ENCODE assay signal across 25 cellular contexts in genomic region chr2:16722677-16723076, GRCh38. TPM values are rescaled to one million over a fixed set of nuclear protein-coding genes. Genes with fewer than 3 reads are reported as not detected.
DNase-seq lines count a peak whose midpoint lies in the region; ATAC-seq, FAIRE-seq and TF ChIP-seq lines count a peak whose summit lies in the region.
"Had no signal": no experiment of that assay in that cellular context is flagged by ENCODE, and none has a peak within 500 bp of the region (broad histone marks: within the 10 kb centered on the region; RNA-seq: fewer than 3 reads in every experiment).

No MANE protein-coding gene starts in this region.

- H3T11ph ChIP-seq in H9 (ENCODE audit: low read length): no peak overlapping the region

- no peak overlapping the region for H2AK5ac ChIP-seq in H9 (ENCODE audit: insufficient read length, low read length)

- intact Hi-C loops in OCI-LY7 (cut with micrococcal nuclease; ENCODE audit: unreplicated experiment) (no loop called here), psoas muscle (cut with DNase I) (no loop called here), kidney (cut with DNase I) (no loop called here), colonic mucosa (cut with DNase I) (no loop called here)

- no peaks in the 10 kb centered on the region for H3K9me2 ChIP-seq in OCI-LY7 (ENCODE audit: insufficient read depth, low read length)

- H3K18ac ChIP-seq in H9 (ENCODE audit: insufficient read length, low read depth, low read length): no peak overlapping the region

- no peak overlapping the region for H3K27ac ChIP-seq in H9 (ENCODE audit: insufficient read length, low read depth, low read length)
- H3K27ac ChIP-seq in OCI-LY7 (ENCODE audit: low read depth, low read length, poor library complexity, severe bottlenecking): no peak overlapping the region
- H3K27ac ChIP-seq in psoas muscle: no peak overlapping the region
- no peak overlapping the region for H3K27ac ChIP-seq in kidney (ENCODE audit: low read depth in 2 of 2, low read length in 2 of 2)
- H3K27ac ChIP-seq in colonic mucosa: no peak overlapping the region
- H3K27ac ChIP-seq: HL-60, sigmoid colon, transverse colon had no signal

- peak; percentile 57 for TF ChIP-seq CTCF in H9 (conservative IDR thresholded peaks at IDR 0.05)
- TF ChIP-seq CTCF in OCI-LY7 (conservative IDR thresholded peaks at IDR 0.05; ENCODE audit: low read length): peak; percentile 44
- TF ChIP-seq CTCF in epithelial cell of proximal tubule (conservative IDR thresholded peaks at IDR 0.05; ENCODE audit: low read depth, low read length): peak; percentile 33
- TF ChIP-seq CTCF in psoas muscle (IDR thresholded peaks at IDR 0.05): peak; percentile 5
- no peak for TF ChIP-seq CTCF in kidney (IDR thresholded peaks at IDR 0.05; ENCODE audit: borderline replicate concordance, extremely low read depth, insufficient read depth)
- no peak for TF ChIP-seq CTCF in colonic mucosa (IDR thresholded peaks at IDR 0.05)

- H3K4me3 ChIP-seq in OCI-LY7 (ENCODE audit: low read depth, low read length, poor library complexity, severe bottlenecking) (no peak overlapping the region), epithelial cell of proximal tubule (ENCODE audit: low read depth, low read length) (no peak overlapping the region), psoas muscle (no peak overlapping the region), kidney (ENCODE audit: low read length in 2 of 2) (no peak overlapping the region), colonic mucosa (no peak overlapping the region)
- H3K4me3 ChIP-seq: mucosa of descending colon, sigmoid colon, transverse colon had no signal

- peaks cover 5% of the 10 kb centered on the region; the same call in 1 of the 2 replicates for H3K4me1 ChIP-seq in H9 (ENCODE audit: insufficient read depth, low read length)
- peaks cover 9% of the 10 kb centered on the region for H3K4me1 ChIP-seq in OCI-LY7 (ENCODE audit: insufficient read depth, low read length, poor library complexity, severe bottlenecking)
- H3K4me1 ChIP-seq in psoas muscle: peaks cover 12% of the 10 kb centered on the region
- no peaks in the 10 kb centered on the region for H3K4me1 ChIP-seq in kidney (ENCODE audit: control insufficient read depth in 1 of 2, insufficient read depth in 1 of 2, low read depth in 1 of 2, low read length in 2 of 2)
- H3K4me1 ChIP-seq in colonic mucosa: no peaks in the 10 kb centered on the region
- H3K4me1 ChIP-seq: sigmoid colon, transverse colon had no signal

- no peaks in the 10 kb centered on the region for H3K36me3 Mint-ChIP-seq in H9 (ENCODE audit: insufficient read depth in 1 of 3, low read depth in 3 of 3)
- H3K36me3 Mint-ChIP-seq: brain had no signal

- H2BK12ac ChIP-seq in H9 (ENCODE audit: insufficient read length, low read depth, low read length): no peak overlapping the region

- H4K20me1 ChIP-seq in H9 (ENCODE audit: control insufficient read depth, insufficient read depth, insufficient read length): no peaks in the 10 kb centered on the region
- H4K20me1 ChIP-seq in OCI-LY7 (ENCODE audit: insufficient read depth, low read length): no peaks in the 10 kb centered on the region

- no peak overlapping the region for H3K56ac ChIP-seq in H9 (ENCODE audit: insufficient read length, low read depth, low read length)

- no peak overlapping the region for H3K9ac ChIP-seq in H9 (ENCODE audit: extremely low read depth, insufficient read length, low read length)
- H3K9ac ChIP-seq in kidney (ENCODE audit: low read length in 2 of 2): no peak overlapping the region
- H3K9ac ChIP-seq in colonic mucosa (ENCODE audit: low read depth in 2 of 2, low read length in 2 of 2): no peak overlapping the region

- DNase-seq in H9 (peak; percentile 81), OCI-LY7 (ENCODE audit: low spot score) (no peak), epithelial cell of proximal tubule (ENCODE audit: low read depth) (no peak), psoas muscle (no peak), kidney (no peak), colonic mucosa (no peak)
- DNase-seq: activated CD4-positive, alpha-beta T cell treated with anti-CD3 and anti-CD28 coated beads, Interleukin-2, amount 50 U/mL, for 4 hours; activated effector memory CD4-positive, alpha-beta T cell treated with anti-CD3 and anti-CD28 coated beads, Interleukin-2, amount 50 U/mL, for 16 hours; DMS53; head of caudate nucleus; MM.1S; mucosa of descending colon; NCI-H1694; sigmoid colon; stimulated activated CD8-positive, alpha-beta memory T cell treated with anti-CD3 and anti-CD28 coated beads, Interleukin-4, amount 100 ng/mL, for 48 hours; T-helper 2 cell; transverse colon had no signal

- H3K79me2 ChIP-seq in H9 (ENCODE audit: insufficient read depth, low read length): no peaks in the 10 kb centered on the region
- H3K79me2 ChIP-seq in OCI-LY7 (ENCODE audit: insufficient read depth, low read depth, low read length): no peaks in the 10 kb centered on the region

- H2AFZ ChIP-seq in H9 (ENCODE audit: low read length) (no peak overlapping the region), OCI-LY7 (ENCODE audit: low read length) (no peak overlapping the region)

- no peak overlapping the region for H3K4me2 ChIP-seq in H9 (ENCODE audit: insufficient read depth, insufficient read length, low read length)
- H3K4me2 ChIP-seq in OCI-LY7 (ENCODE audit: low read length): no peak overlapping the region

- H3K14ac ChIP-seq in H9 (ENCODE audit: insufficient read depth, low read length): no peak overlapping the region

- H3K27me3 Mint-ChIP-seq in H9 (ENCODE audit: low read depth): peaks cover 2% of the 10 kb centered on the region
- H3K27me3 Mint-ChIP-seq: brain had no signal

- H2BK5ac ChIP-seq in H9 (ENCODE audit: insufficient read length, low read length): no peak overlapping the region

- H3K36me3 ChIP-seq in OCI-LY7 (ENCODE audit: insufficient read depth, low read length) (no peaks in the 10 kb centered on the region), psoas muscle (ENCODE audit: insufficient read depth in 1 of 2, low read depth in 1 of 2) (no peaks in the 10 kb centered on the region), kidney (ENCODE audit: control insufficient read depth in 1 of 2, insufficient read depth in 2 of 2, low read length in 2 of 2) (no peaks in the 10 kb centered on the region), colonic mucosa (no peaks in the 10 kb centered on the region)
- H3K36me3 ChIP-seq: sigmoid colon, transverse colon had no signal

- no peaks in the 10 kb centered on the region for H3K9me3 ChIP-seq in H9 (ENCODE audit: control insufficient read depth, low read depth, low read length)
- H3K9me3 ChIP-seq in OCI-LY7 (ENCODE audit: low read length): no peaks in the 10 kb centered on the region
- H3K9me3 ChIP-seq in psoas muscle: no peaks in the 10 kb centered on the region
- no peaks in the 10 kb centered on the region for H3K9me3 ChIP-seq in kidney (ENCODE audit: control insufficient read depth in 1 of 2, low read length in 2 of 2)
- no peaks in the 10 kb centered on the region for H3K9me3 ChIP-seq in colonic mucosa
- H3K9me3 ChIP-seq: mucosa of descending colon, sigmoid colon, transverse colon had no signal

- no peak for FAIRE-seq in kidney (lab: Jason Lieb, UNC)
- FAIRE-seq: colon, endometrium, GM19239 had no signal

- H3K4me3 Mint-ChIP-seq in H9: no peak overlapping the region

- ATAC-seq in psoas muscle (no peak), GM19463 (IDR thresholded peaks at IDR 0.05; ENCODE audit: unreplicated experiment) (no peak), GM19328 (IDR thresholded peaks at IDR 0.05; ENCODE audit: unreplicated experiment) (no peak)
- ATAC-seq: mucosa of descending colon, Panc1 had no signal

- WGBS in H9 (ENCODE audit: extremely low coverage, insufficient read length, low lambda C conversion rate): no CpG with 5 or more reads among the region's 9 CpGs
- WGBS in psoas muscle, 3 donors: 73 to 79% (median 75%) methylated on average over 9 of the region's 9 CpGs

- no TSS peak for BruUV-seq in OCI-LY7 (replicated peaks; lab: Mats Ljungman, UMichigan)

- no peak overlapping the region for H4K5ac ChIP-seq in H9 (ENCODE audit: insufficient read length, low read depth, low read length)

- H3K9me3 Mint-ChIP-seq in H9: no peaks in the 10 kb centered on the region; a peak in 1 of 5 replicates

- no peak overlapping the region for H2BK20ac ChIP-seq in H9 (ENCODE audit: low read depth, low read length, poor library complexity, severe bottlenecking)

- H3K27ac Mint-ChIP-seq in H9: no peak overlapping the region

- peaks cover 7 to 18% of the 10 kb centered on the region in 2 experiments for H3K4me1 Mint-ChIP-seq in H9

- H3K23me2 ChIP-seq in H9 (ENCODE audit: insufficient read length, low read depth, low read length, poor library complexity, severe bottlenecking): no peaks in the 10 kb centered on the region

- POLR2A ChIA-PET in OCI-LY7 (lab: Charles Lee): interaction anchor here (0.5 kb wide), 1 partner anchor 24 kb away, joined by 4 read pairs; no protein-coding TSS in a partner anchor

- no peak overlapping the region for H3K4ac ChIP-seq in H9 (ENCODE audit: low read depth, low read length)

- no peak overlapping the region for H2BK120ac ChIP-seq in H9 (ENCODE audit: low read depth, low read length, poor library complexity, severe bottlenecking)

- no peak overlapping the region for H4K8ac ChIP-seq in H9 (replicated peaks; ENCODE audit: insufficient read length, low read depth, low read length)

- H3K27me3 ChIP-seq in H9 (ENCODE audit: insufficient read depth, low read length) (no peaks in the 10 kb centered on the region), psoas muscle (ENCODE audit: insufficient read depth in 3 of 3, low read length in 2 of 3) (no peaks in the 10 kb centered on the region), colonic mucosa (no peaks in the 10 kb centered on the region)
- H3K27me3 ChIP-seq: sigmoid colon, transverse colon had no signal

- no peaks in the 10 kb centered on the region for H3K79me1 ChIP-seq in H9 (ENCODE audit: insufficient read depth, low read depth, low read length, poor library complexity, severe bottlenecking)

- H2BK15ac ChIP-seq in H9 (ENCODE audit: low read depth, low read length): no peak overlapping the region

- CTCF ChIA-PET in OCI-LY7 (lab: Charles Lee; ENCODE audit: unreplicated experiment): no interaction called here

- no peak overlapping the region for H4K91ac ChIP-seq in H9 (ENCODE audit: insufficient read length, low read depth, low read length)

- no peak overlapping the region for H3K23ac ChIP-seq in H9 (ENCODE audit: insufficient read length, low read depth, low read length)

RNA-seq across cellular contexts. Expression of gene CYRIA, which starts 57.0 kb away (rescaled TPM):
- total RNA-seq in H9 (2021) (2.2 and 2.3 TPM in 2 replicates), OCI-LY7 (2022) (11.7 and 13.4 TPM in 2 replicates), epithelial cell of proximal tubule (2.0 and 6.1 TPM in 2 replicates), psoas muscle (10 to 100 TPM in 3 of 4 donors, 1 to 10 TPM in 1; 9.5 to 16.8 (median 10.9) TPM), kidney (11.8 TPM), colonic mucosa (1 to 10 TPM; 1.0 to 3.8 TPM)
- 2.6 and 5.0 TPM in 2 replicates for total RNA-seq in OCI-LY7 (2014; rRNA removed; shearing (Covaris generic))
- polyA plus RNA-seq in psoas muscle (1 to 10 TPM; 3.8 to 5.1 (median 4.9) TPM), kidney (ENCODE audit: insufficient read depth, low read depth, low replicate concordance) (1.0 TPM)

Comparison
In these comparisons a context has a peak if more than half of its experiments do, and no peak if none do; other contexts are left out.
1. CTCF ChIP-seq: peak in H9 (single experiment), OCI-LY7 (single experiment), epithelial cell of proximal tubule (single experiment) and psoas muscle (single experiment); none in kidney (single experiment) and colonic mucosa (single experiment).